ENCODE assay signal across 1 cellular context in the genomic region with DNA sequence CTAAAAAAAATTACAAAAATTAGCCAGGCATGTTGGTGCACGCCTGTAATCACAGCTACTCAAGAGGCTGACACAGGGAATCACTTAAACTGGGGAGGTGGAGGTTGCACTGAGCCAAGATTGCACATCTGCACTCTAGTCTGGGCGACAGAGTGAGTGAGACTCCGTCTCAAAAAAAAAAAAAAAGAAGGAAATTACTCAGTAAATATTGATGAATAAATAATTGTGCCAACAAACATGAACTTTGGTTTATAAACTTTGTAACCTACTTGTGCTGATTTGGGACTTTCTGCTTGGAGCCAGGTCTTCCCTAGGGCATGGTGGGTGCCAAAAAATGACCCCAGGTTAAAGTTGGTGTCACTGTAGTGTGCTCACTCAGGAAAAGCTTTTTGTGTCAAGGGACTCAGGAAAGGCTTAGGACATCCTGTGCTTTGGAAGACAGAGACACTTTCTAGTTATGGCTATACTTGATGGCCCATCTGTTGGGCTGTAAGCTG.
TF ChIP-seq lines count a peak whose summit lies in the region.

No MANE protein-coding gene starts in this region.

TF ChIP-seq in SK-N-SH treated with all-trans-retinoic acid at 6 μM for 48 hours, 23 proteins besides CTCF, POLR2A, EP300 and RAD21 (continued from another document):
- TF ChIP-seq TSHZ2 (CRISPR knock-in tag; IDR thresholded peaks at IDR 0.05) (no peak), ESRRG (CRISPR knock-in tag; IDR thresholded peaks at IDR 0.05) (no peak), BACH2 (CRISPR knock-in tag; IDR thresholded peaks at IDR 0.05; ENCODE audit: borderline replicate concordance) (no peak), ZNF8 (CRISPR knock-in tag; IDR thresholded peaks at IDR 0.05) (no peak)
TF ChIP-seq in SK-N-SH treated with all-trans-retinoic acid at 6 μM for 48 hours: peak in this region for 0.
